8 cellular contexts compared by ENCODE assay signal in genomic region chr11:2898366-2899079, GRCh38. TPM values are rescaled to one million over a fixed set of nuclear protein-coding genes. Genes with fewer than 3 reads are reported as not detected.
DNase-seq lines count a peak whose midpoint lies in the region; ATAC-seq and TF ChIP-seq lines count a peak whose summit lies in the region.

No MANE protein-coding gene starts in this region.

- H3K36me3 Mint-ChIP-seq in memory B cell (no peaks in the 10 kb centered on the region), mesothelial cell of epicardium (no peaks in the 10 kb centered on the region)

- H3K4me3 Mint-ChIP-seq in memory B cell, result no peak overlapping the region
- no peak overlapping the region for H3K4me3 Mint-ChIP-seq in mesothelial cell of epicardium

- H3K27me3 ChIP-seq in HL-60 (ENCODE audit: insufficient read depth, poor library complexity, severe bottlenecking) (no peaks in the 10 kb centered on the region), testis (no peaks in the 10 kb centered on the region)

- intact Hi-C loops in testis (cut with DNase I; ENCODE audit: low total_unique reads), result loop anchor here (10.0 kb wide), 1 partner anchor 474 kb away; no protein-coding TSS in a partner anchor

- no peak for TF ChIP-seq CTCF in AG04449 (IDR thresholded peaks at IDR 0.05; ENCODE audit: insufficient read depth, low read length, missing control alignments)
- TF ChIP-seq CTCF in HL-60 (IDR thresholded peaks at IDR 0.05; ENCODE audit: insufficient read depth, low read length), result no peak
- no peak for TF ChIP-seq CTCF in testis (IDR thresholded peaks at IDR 0.05)
- no peak for TF ChIP-seq CTCF in mesothelial cell of epicardium (IDR thresholded peaks at IDR 0.05; ENCODE audit: unreplicated experiment)

- peaks cover 10% of the 10 kb centered on the region for H3K4me1 Mint-ChIP-seq in memory B cell
- H3K4me1 Mint-ChIP-seq in mesothelial cell of epicardium, result peaks cover 8% of the 10 kb centered on the region

- CTCF ChIA-PET in AG04449 (lab: Yijun Ruan, JAX), result interaction anchor here (1.5 to 2.5 kb wide), 3 partner anchors 8 to 366 kb away, joined by 3 to 17 read pairs (median 12); no protein-coding TSS in a partner anchor

- no peak overlapping the region for H3K4me3 ChIP-seq in AG04449 (ENCODE audit: low read depth, low read length)
- H3K4me3 ChIP-seq in HL-60 (replicated peaks; ENCODE audit: insufficient read depth, low read length), result no peak overlapping the region
- H3K4me3 ChIP-seq in testis, result no peak overlapping the region

- DNase-seq in AG04449 (ENCODE audit: low read depth, low spot score) (peak; percentile 58), HL-60 (ENCODE audit: low read depth in 1 of 2, low spot score in 1 of 2) (peak; percentile 80 to 86), UCSD-AML1 (lab: John Stamatoyannopoulos, UW; ENCODE audit: unreplicated experiment) (peak; percentile 78), memory B cell (ENCODE audit: low spot score in 2 of 2) (no peak), testis (peak; percentile 47), mesothelial cell of epicardium (ENCODE audit: low spot score in 2 of 2, unreplicated experiment in 2 of 2) (no peak), NCI-H2081 (lab: John Stamatoyannopoulos, UW) (no peak)
- DNase-seq in central memory CD4-positive, alpha-beta T cell, result peak; percentile 50

- no peaks in the 10 kb centered on the region for H3K9me3 ChIP-seq in testis

- 60 to 77% methylated on average over 10 to 12 of the region's 12 CpGs for WGBS in testis, 2 donors

- H3K27ac ChIP-seq in HL-60 (replicated peaks) (peak overlapping the region; percentile 54), testis (peak overlapping the region in 1 of 2 donors; percentile 44)

- H3K9me3 Mint-ChIP-seq in memory B cell (no peaks in the 10 kb centered on the region), mesothelial cell of epicardium (no peaks in the 10 kb centered on the region)

- POLR2A ChIA-PET in AG04449 (lab: Yijun Ruan, JAX), result interaction anchor here (0.6 to 1.5 kb wide), 2 partner anchors 30 to 481 kb away, joined by 3 read pairs; partner anchors contain the start of gene ZNF195

- TF ChIP-seq POLR2A in testis (IDR thresholded peaks at IDR 0.05), result no peak

- H3K27ac Mint-ChIP-seq in memory B cell (no peak overlapping the region), mesothelial cell of epicardium (no peak overlapping the region)

- H3K4me1 ChIP-seq in testis, result peaks cover 16% of the 10 kb centered on the region

- H3K27me3 Mint-ChIP-seq in memory B cell (no peaks in the 10 kb centered on the region), mesothelial cell of epicardium (ENCODE audit: low read depth) (no peaks in the 10 kb centered on the region)

- peak; percentile 20 for ATAC-seq in memory B cell (ENCODE audit: low read depth)

- H3K36me3 ChIP-seq in testis (ENCODE audit: low read depth, missing control alignments), result no peaks in the 10 kb centered on the region

RNA-seq across cellular contexts. Expression of gene CDKN1C, which starts 12.9 kb away (rescaled TPM):
- total RNA-seq in testis, result 10 to 100 TPM; 24.3 to 34.9 TPM
- polyA plus RNA-seq in testis (ENCODE audit: insufficient read depth, low read depth, low replicate concordance), result 15.2 TPM
- total RNA-seq in mesothelial cell of epicardium, result 132 to 148 TPM (median 146 TPM) in 3 replicates

RNA-seq across cellular contexts. Expression of gene PHLDA2, which starts 30.7 kb away (rescaled TPM):
- total RNA-seq in testis (1 to 10 TPM; 2.2 to 4.0 TPM), mesothelial cell of epicardium (1.3 to 1.9 TPM (median 1.5 TPM) in 3 replicates)
- 0.62 TPM for polyA plus RNA-seq in testis (ENCODE audit: insufficient read depth, low read depth, low replicate concordance)

Comparison
In these comparisons a context has a peak if more than half of its experiments do, and no peak if none do; other contexts are left out.
1. DNase-seq: peak in AG04449 (single experiment), HL-60 (2 of 2), UCSD-AML1 (single experiment), central memory CD4-positive, alpha-beta T cell (single experiment) and testis (single experiment); none in memory B cell (0 of 2), mesothelial cell of epicardium (0 of 2) and NCI-H2081 (0 of 2).